In genomic region chr10:16520900-16521299, GRCh38 we compare ENCODE assay signal across 8 cellular contexts. TPM values are rescaled to one million over a fixed set of nuclear protein-coding genes. Genes with fewer than 3 reads are reported as not detected.
A peak's percentile ranks its signal among the peaks of the same experiment; 100 is the strongest.
DNase-seq lines count a peak whose midpoint lies in the region; ATAC-seq, FAIRE-seq and TF ChIP-seq lines count a peak whose summit lies in the region.

No MANE protein-coding gene starts in this region.

- H4K5ac ChIP-seq in H1 (ENCODE audit: insufficient read length, low read depth, low read length) = peak overlapping the region; percentile 7

- TF ChIP-seq RAD21 in H1 (IDR thresholded peaks at IDR 0.05 in 1 of 2, conservative IDR thresholded peaks at IDR 0.05 in 1 of 2; ENCODE audit: low read depth in 2 of 2, low read length in 2 of 2) = peak; percentile 56 to 62

- peak overlapping the region; percentile 14 for H3K4me3 Mint-ChIP-seq in T-helper 1 cell treated with Interleukin-12 subunit alpha and Interleukin-12 subunit beta and Interleukin-4 antibody, amounts not matched to agents 30 μg/mL and 1 μg/mL, for 36 hours
- H3K4me3 Mint-ChIP-seq in naive thymus-derived CD4-positive, alpha-beta T cell = peak overlapping the region in 7 of 10 donors; percentile 38 to 94 (median 62)

- CTCF ChIA-PET in H1 (lab: Charles Lee; ENCODE audit: partially characterized antibody) = interaction anchor here (0.6 to 1.9 kb wide), 3 partner anchors 118 to 408 kb away, joined by 3 to 4 read pairs (median 3); no protein-coding TSS in a partner anchor
- CTCF ChIA-PET in naive thymus-derived CD4-positive, alpha-beta T cell (lab: Charles Lee) = no interaction called here

- H3K23ac ChIP-seq in H1 (ENCODE audit: insufficient read length) = no peak overlapping the region

- no peaks in the 10 kb centered on the region for H3K9me3 Mint-ChIP-seq in T-helper 1 cell treated with Interleukin-12 subunit alpha and Interleukin-12 subunit beta and Interleukin-4 antibody, amounts not matched to agents 30 μg/mL and 1 μg/mL, for 36 hours
- H3K9me3 Mint-ChIP-seq in naive thymus-derived CD4-positive, alpha-beta T cell = peaks cover 0 to 4% (median 0%) of the 10 kb centered on the region in 11 donors

- no peak overlapping the region for H3K27ac ChIP-seq in H1 (ENCODE audit: low read depth, low read length)
- H3K27ac ChIP-seq in naive thymus-derived CD4-positive, alpha-beta T cell (ENCODE audit: low read depth, low read length) = no peak overlapping the region
- no peak overlapping the region for H3K27ac ChIP-seq in aorta (ENCODE audit: low read depth in 1 of 2, low read length in 2 of 2)

- POLR2A ChIA-PET in H1 (lab: Charles Lee; ENCODE audit: partially characterized antibody) = interaction anchor here (0.7 kb wide), 1 partner anchor 630 kb away, joined by 3 read pairs; no protein-coding TSS in a partner anchor
- POLR2A ChIA-PET in naive thymus-derived CD4-positive, alpha-beta T cell (lab: Charles Lee) = no interaction called here

- peak overlapping the region; percentile 92 to 93 for H3K4me2 ChIP-seq in H1 (ENCODE audit: insufficient read depth in 1 of 2, low read depth in 2 of 2, low read length in 2 of 2)

- no peak overlapping the region for H3K27ac Mint-ChIP-seq in T-helper 1 cell treated with Interleukin-12 subunit alpha and Interleukin-12 subunit beta and Interleukin-4 antibody, amounts not matched to agents 30 μg/mL and 1 μg/mL, for 36 hours
- H3K27ac Mint-ChIP-seq in naive thymus-derived CD4-positive, alpha-beta T cell = no peak overlapping the region

- H3K36me3 ChIP-seq in H1 (ENCODE audit: control insufficient read depth in 2 of 4, insufficient read depth in 4 of 4, low read length in 3 of 4) (no peaks in the 10 kb centered on the region), aorta (ENCODE audit: control insufficient read depth in 1 of 2, insufficient read depth in 2 of 2, low read length in 1 of 2) (no peaks in the 10 kb centered on the region)
- no peaks in the 10 kb centered on the region for H3K36me3 ChIP-seq in naive thymus-derived CD4-positive, alpha-beta T cell (ENCODE audit: control insufficient read depth in 2 of 3, insufficient read depth in 3 of 3, low read length in 3 of 3)

- H3K4me1 ChIP-seq in H1 (replicated peaks in 1 of 4; ENCODE audit: control insufficient read depth in 3 of 4, insufficient read depth in 4 of 4, low read length in 3 of 4) (peaks cover 4 to 14% (median 6%) of the 10 kb centered on the region in 4 experiments), aorta (ENCODE audit: control insufficient read depth in 1 of 2, insufficient read depth in 2 of 2, low read length in 2 of 2) (no peaks in the 10 kb centered on the region)
- peaks cover 0 to 5% of the 10 kb centered on the region in 2 donors for H3K4me1 ChIP-seq in naive thymus-derived CD4-positive, alpha-beta T cell (ENCODE audit: control insufficient read depth in 2 of 2, insufficient read depth in 2 of 2, low read length in 2 of 2)

- no peaks in the 10 kb centered on the region for H3K36me3 Mint-ChIP-seq in T-helper 1 cell treated with Interleukin-12 subunit alpha and Interleukin-12 subunit beta and Interleukin-4 antibody, amounts not matched to agents 30 μg/mL and 1 μg/mL, for 36 hours (ENCODE audit: low read depth)
- H3K36me3 Mint-ChIP-seq in naive thymus-derived CD4-positive, alpha-beta T cell = peaks cover 0 to 6% (median 2%) of the 10 kb centered on the region in 5 donors

- H3K4me3 ChIP-seq in H1 (ENCODE audit: extremely low read depth in 1 of 4, insufficient read depth in 2 of 4, low read depth in 3 of 4, low read length in 4 of 4) = peak overlapping the region; percentile 52 to 72 (median 60)
- H3K4me3 ChIP-seq in naive thymus-derived CD4-positive, alpha-beta T cell (ENCODE audit: low read length) = peak overlapping the region; percentile 20
- peak overlapping the region; percentile 42 to 69 for H3K4me3 ChIP-seq in aorta (ENCODE audit: low read length in 2 of 2)

- intact Hi-C loops in naive thymus-derived CD4-positive, alpha-beta T cell (cut with micrococcal nuclease) = loop anchor here in 1 of 2 donors (2.0 to 10.0 kb wide), 2 partner anchors 84 to 406 kb away; partner anchors contain the start of gene PTER
- intact Hi-C loops in aorta (cut with DNase I) = no loop called here

- no peak for TF ChIP-seq EP300 in H1 (IDR thresholded peaks at IDR 0.05; ENCODE audit: borderline replicate concordance in 1 of 2, low read depth in 2 of 2, low read length in 2 of 2)

- no peak overlapping the region for H4K91ac ChIP-seq in H1 (replicated peaks; ENCODE audit: insufficient read length, low read length)

- H2AFZ ChIP-seq in H1 (ENCODE audit: low read length) = no peak overlapping the region

- no peak overlapping the region for H3K4ac ChIP-seq in H1 (replicated peaks; ENCODE audit: insufficient read length, low read depth, low read length)

- H4K8ac ChIP-seq in H1 (ENCODE audit: extremely low read depth, insufficient read depth, low read length) = no peak overlapping the region; the same call in 1 of the 2 replicates

- no peaks in the 10 kb centered on the region for H3K79me2 ChIP-seq in H1 (ENCODE audit: control insufficient read depth in 1 of 2, insufficient read depth in 2 of 2, low read length in 2 of 2)

- H3K79me1 ChIP-seq in H1 (ENCODE audit: low read depth, low read length) = no peaks in the 10 kb centered on the region

- H3K18ac ChIP-seq in H1 (ENCODE audit: extremely low read depth, low read length) = no peak overlapping the region

- ATAC-seq in HG02938 (IDR thresholded peaks at IDR 0.05; ENCODE audit: unreplicated experiment) (peak; percentile 63), aorta (ENCODE audit: low FRiP score) (no peak)
- peak; percentile 38 for ATAC-seq in naive thymus-derived CD4-positive, alpha-beta T cell

- 2% methylated on average over 12 of the region's 39 CpGs; no CpG with 5 or more reads in 1 of the 2 experiments for WGBS in H1 (ENCODE audit: extremely low coverage in 1 of 2, insufficient coverage in 1 of 2, insufficient read length in 1 of 2, insufficient replicate concordance in 2 of 2, low coverage in 1 of 2, low lambda C conversion rate in 2 of 2, missing lambda C conversion rate in 1 of 2), 2 experiments
- WGBS in aorta, 2 donors = 0 to 1% methylated on average over 36 to 39 of the region's 39 CpGs

- DNase-seq in activated CD4-positive, alpha-beta T cell treated with anti-CD3 and anti-CD28 coated beads for 48 hours = peak; percentile 58
- DNase-seq in activated CD4-positive, alpha-beta T cell treated with anti-CD3 and anti-CD28 coated beads, Interleukin-2, amount 50 U/mL, for 4 hours = no peak
- peak in 1 of 2 experiments; percentile 77 for DNase-seq in H1 (ENCODE audit: low read depth in 1 of 2, low spot score in 2 of 2)
- peak in 2 of 9 donors; percentile 12 to 46 for DNase-seq in naive thymus-derived CD4-positive, alpha-beta T cell
- DNase-seq in aorta = peak in 1 of 2 donors; percentile 77
- no peak for DNase-seq in SW 1271 (lab: John Stamatoyannopoulos, UW)

- peaks cover 0 to 3% of the 10 kb centered on the region in 2 experiments for H4K20me1 ChIP-seq in H1 (replicated peaks in 1 of 2; ENCODE audit: control insufficient read depth in 1 of 2, insufficient read depth in 2 of 2, low read length in 2 of 2)

- H2BK15ac ChIP-seq in H1 (ENCODE audit: low read length) = no peak overlapping the region

- peaks cover 14 to 48% (median 35%) of the 10 kb centered on the region in 4 experiments for H3K27me3 ChIP-seq in H1 (replicated peaks in 1 of 4; ENCODE audit: control insufficient read depth in 3 of 4, extremely low read depth in 1 of 4, insufficient read depth in 3 of 4, low read length in 3 of 4)
- H3K27me3 ChIP-seq in naive thymus-derived CD4-positive, alpha-beta T cell (ENCODE audit: control insufficient read depth in 2 of 2, insufficient read depth in 2 of 2, low read length in 2 of 2) = peaks cover 3 to 11% of the 10 kb centered on the region in 2 donors
- H3K27me3 ChIP-seq in aorta (ENCODE audit: control insufficient read depth in 1 of 2, insufficient read depth in 2 of 2, low read length in 1 of 2) = no peaks in the 10 kb centered on the region

- no peak overlapping the region for H3K14ac ChIP-seq in H1 (ENCODE audit: insufficient read length)

- H3K9me3 ChIP-seq in H1 (ENCODE audit: insufficient read depth in 2 of 2, low read depth in 1 of 2, low read length in 1 of 2) (no peaks in the 10 kb centered on the region), aorta (ENCODE audit: control insufficient read depth, low read length) (no peaks in the 10 kb centered on the region)
- no peaks in the 10 kb centered on the region for H3K9me3 ChIP-seq in naive thymus-derived CD4-positive, alpha-beta T cell (ENCODE audit: control insufficient read depth in 2 of 3, low read length in 3 of 3)

- H2BK120ac ChIP-seq in H1 (replicated peaks; ENCODE audit: low read depth, low read length) = no peak overlapping the region

- no peak overlapping the region for H3K56ac ChIP-seq in H1 (replicated peaks; ENCODE audit: insufficient read length, low read depth, low read length)

- peaks cover 7% of the 10 kb centered on the region; the same call in 1 of the 2 replicates for H3K23me2 ChIP-seq in H1 (ENCODE audit: low read depth, low read length)

- H3K27me3 Mint-ChIP-seq in T-helper 1 cell treated with Interleukin-12 subunit alpha and Interleukin-12 subunit beta and Interleukin-4 antibody, amounts not matched to agents 30 μg/mL and 1 μg/mL, for 36 hours (ENCODE audit: low read depth) = peaks cover 56% of the 10 kb centered on the region
- peaks cover 39 to 56% (median 50%) of the 10 kb centered on the region in 5 donors for H3K27me3 Mint-ChIP-seq in naive thymus-derived CD4-positive, alpha-beta T cell

- peak; percentile 34 to 41 (median 39) for TF ChIP-seq CTCF in H1 (IDR thresholded peaks at IDR 0.05; ENCODE audit: control extremely low read depth in 1 of 3, insufficient read depth in 1 of 3, low read depth in 1 of 3, low read length in 3 of 3)

- H3K9ac ChIP-seq in H1 (replicated peaks in 1 of 4; ENCODE audit: extremely low read depth in 1 of 4, low read depth in 3 of 4, low read length in 3 of 4) = no peak overlapping the region

- H3K4me1 Mint-ChIP-seq in T-helper 1 cell treated with Interleukin-12 subunit alpha and Interleukin-12 subunit beta and Interleukin-4 antibody, amounts not matched to agents 30 μg/mL and 1 μg/mL, for 36 hours (ENCODE audit: low read depth) = peaks cover 9% of the 10 kb centered on the region
- H3K4me1 Mint-ChIP-seq in naive thymus-derived CD4-positive, alpha-beta T cell = peaks cover 0 to 21% (median 13%) of the 10 kb centered on the region in 7 donors

- no peak overlapping the region for H2BK12ac ChIP-seq in H1 (ENCODE audit: low read depth, low read length)

- FAIRE-seq in H1 (lab: Jason Lieb, UNC) = no peak

- no peak overlapping the region for H2BK5ac ChIP-seq in H1 (ENCODE audit: low read depth, low read length)

- TF ChIP-seq POLR2A in H1 (IDR thresholded peaks at IDR 0.05; ENCODE audit: control extremely low read depth in 1 of 2, low read depth in 2 of 2, low read length in 2 of 2) = no peak

- H2AK5ac ChIP-seq in H1 (ENCODE audit: low read depth, low read length) = no peak overlapping the region

- H2BK20ac ChIP-seq in H1 (ENCODE audit: low read length) = no peak overlapping the region

RNA-seq across cellular contexts. Expression of gene C1QL3, which starts 0.8 kb away (rescaled TPM):
- 1.0 and 1.3 TPM in 2 replicates for total RNA-seq in H1 (2021; fragmentation: NEBNext Ultra II Directional; extraction: Animal tissue kit (Norgen Biotek cat#: 25700))
- polyA plus RNA-seq in H1 (2011; rRNA removed) = 1.8 and 3.8 TPM in 2 replicates
- polyA plus RNA-seq in H1 (2011; cell fraction: cytosol; rRNA removed) = 2.9 TPM
- polyA plus RNA-seq in H1 (2011; cell fraction: nucleus; rRNA removed) = 3.1 TPM
- polyA plus RNA-seq in H1 (2012, experiment 1 of 2) = 2.0 to 3.1 TPM (median 2.7 TPM) in 4 replicates
- polyA plus RNA-seq in H1 (2012, experiment 2 of 2) = 0.35 TPM
- 0.65 TPM for polyA plus RNA-seq in H1 (2013, experiment 1 of 2)
- 0.77 TPM for polyA plus RNA-seq in H1 (2013, experiment 2 of 2)
- 5.2 and 6.2 TPM in 2 replicates for polyA minus RNA-seq in H1 (2011; rRNA and poly(A)+ RNA removed)
- polyA minus RNA-seq in H1 (2011; cell fraction: cytosol; rRNA and poly(A)+ RNA removed) = 6.6 TPM
- polyA minus RNA-seq in H1 (2011; cell fraction: nucleus; rRNA and poly(A)+ RNA removed) = 4.9 TPM
- total RNA-seq in naive thymus-derived CD4-positive, alpha-beta T cell = not detected
- polyA plus RNA-seq in naive thymus-derived CD4-positive, alpha-beta T cell = under 1 TPM in 1 of 2 donors, not detected in 1; 0.58 TPM
- total RNA-seq in aorta = not detected
- under 1 TPM in 1 of 2 donors, not detected in 1; 0.15 TPM for polyA plus RNA-seq in aorta
